ENCODE assay signal across 1 cellular context in genomic region chr2:26712486-26713465, GRCh38.
TF ChIP-seq lines count a peak whose summit lies in the region.

No MANE protein-coding gene starts in this region.

TF ChIP-seq in GM23338, 12 proteins besides CTCF, POLR2A, EP300 and RAD21:
- TF ChIP-seq CREB1 (CRISPR knock-in tag; IDR thresholded peaks at IDR 0.05; ENCODE audit: low read depth) (no peak), JUNB (IDR thresholded peaks at IDR 0.05; ENCODE audit: unreplicated experiment) (no peak), EZH2 (IDR thresholded peaks at IDR 0.05; ENCODE audit: low read depth, unreplicated experiment) (no peak), STAT1 (IDR thresholded peaks at IDR 0.05; ENCODE audit: unreplicated experiment) (no peak), EZH2phosphoT487 (IDR thresholded peaks at IDR 0.05; ENCODE audit: unreplicated experiment) (no peak), NANOG (IDR thresholded peaks at IDR 0.05; ENCODE audit: borderline replicate concordance) (no peak), REST (IDR thresholded peaks at IDR 0.05; ENCODE audit: unreplicated experiment) (no peak), ZNF114 (CRISPR knock-in tag; IDR thresholded peaks at IDR 0.05) (no peak), ZNF331 (CRISPR knock-in tag; IDR thresholded peaks at IDR 0.05; ENCODE audit: low read depth) (no peak), POLR2AphosphoS5 (IDR thresholded peaks at IDR 0.05; ENCODE audit: low read depth) (no peak), ETS1 (IDR thresholded peaks at IDR 0.05) (no peak)
